In the genomic region with DNA sequence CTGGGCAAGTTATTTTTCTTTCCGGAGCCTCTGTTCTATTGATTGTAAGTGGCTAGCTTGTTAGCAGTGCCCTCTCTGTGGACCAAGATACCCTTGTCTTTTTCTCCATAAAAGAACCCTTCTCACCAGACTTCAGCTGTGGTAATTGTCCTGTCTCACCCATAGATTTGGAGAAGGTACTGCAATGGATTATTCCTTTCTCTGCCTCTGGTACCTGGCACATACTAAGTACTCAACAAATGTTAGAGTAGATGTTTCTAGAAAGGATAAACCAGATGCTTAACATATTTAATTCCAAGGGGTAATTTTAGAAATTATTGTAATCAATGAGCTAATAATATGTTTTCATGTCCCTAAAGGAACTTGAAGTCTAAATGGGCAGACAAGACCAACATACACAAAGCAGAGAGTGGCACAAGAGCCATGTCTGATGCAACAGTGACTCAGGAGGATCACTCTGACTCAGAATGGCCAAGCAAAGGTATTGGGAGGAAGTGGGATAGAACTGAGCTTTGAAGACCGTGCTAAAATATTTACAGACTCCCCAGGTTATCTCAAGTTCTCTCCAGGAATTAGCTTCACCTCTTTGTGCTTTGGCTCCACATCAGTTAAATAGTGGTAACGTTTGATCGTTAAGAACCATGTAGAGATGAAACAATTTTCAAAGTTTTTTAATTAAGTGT, we compare ENCODE assay signal across 9 cellular contexts.
DNase-seq lines count a peak whose midpoint lies in the region; ATAC-seq and TF ChIP-seq lines count a peak whose summit lies in the region.
"Had no signal": no experiment of that assay in that cellular context is flagged by ENCODE, and none has a peak within 500 bp of the region (broad histone marks: within the 10 kb centered on the region; RNA-seq: fewer than 3 reads in every experiment).

No MANE protein-coding gene starts in this region.

- no peak overlapping the region for H3K27ac Mint-ChIP-seq in GM23338

- DNase-seq in GM23338 (ENCODE audit: low spot score) (no peak), HT1080 (ENCODE audit: low read depth) (peak; percentile 94), fibroblast of peridontal ligament (ENCODE audit: extremely low read depth) (peak; percentile 55), DMS153 (lab: John Stamatoyannopoulos, UW) (no peak), cerebellar nuclear complex (lab: John Stamatoyannopoulos, UW) (no peak), GM19238 (ENCODE audit: insufficient read length, low spot score) (no peak), NCI-H446 (lab: John Stamatoyannopoulos, UW) (no peak)

- no peak overlapping the region for H3K4me2 ChIP-seq in GM23338

- no peaks in the 10 kb centered on the region for H3K9me3 Mint-ChIP-seq in GM23338

- no peak overlapping the region for H3K27ac ChIP-seq in GM23338 (ENCODE audit: low read depth)
- H3K27ac ChIP-seq: HL-60 had no signal

- peak; percentile 76 for ATAC-seq in GM18498 (IDR thresholded peaks at IDR 0.05; ENCODE audit: unreplicated experiment)
- no peak for ATAC-seq in GM23338

- no peaks in the 10 kb centered on the region for H3K79me2 ChIP-seq in GM23338 (replicated peaks; ENCODE audit: insufficient read depth)

- H3K9me2 ChIP-seq in GM23338 (ENCODE audit: insufficient read depth) = peaks cover 8% of the 10 kb centered on the region; the same call in 1 of the 2 replicates

- H4K20me1 ChIP-seq in GM23338 (replicated peaks; ENCODE audit: insufficient read depth) = no peaks in the 10 kb centered on the region

- no peaks in the 10 kb centered on the region for H3K27me3 Mint-ChIP-seq in GM23338 (ENCODE audit: insufficient read depth, low read depth, poor library complexity)

- no peaks in the 10 kb centered on the region for H3F3A ChIP-seq in GM23338 (replicated peaks; ENCODE audit: low read depth)

- H2AFZ ChIP-seq in GM23338 = peak overlapping the region; percentile 92

- H3K27me3 ChIP-seq in GM23338 (ENCODE audit: insufficient read depth) = no peaks in the 10 kb centered on the region

- no peaks in the 10 kb centered on the region for H3K36me3 Mint-ChIP-seq in GM23338 (ENCODE audit: low read depth)

- no peaks in the 10 kb centered on the region for H3K4me1 ChIP-seq in GM23338 (ENCODE audit: insufficient read depth)

- TF ChIP-seq CTCF in GM23338 (conservative IDR thresholded peaks at IDR 0.05; ENCODE audit: low read depth in 2 of 2) = no peak

- no peak overlapping the region for H3K4me3 ChIP-seq in GM23338

- no peaks in the 10 kb centered on the region for H3K36me3 ChIP-seq in GM23338 (ENCODE audit: insufficient read depth)

- no peak overlapping the region for H3K4me3 Mint-ChIP-seq in GM23338

- peaks cover 4% of the 10 kb centered on the region for H3K4me1 Mint-ChIP-seq in GM23338

TF ChIP-seq in GM23338, 12 proteins besides CTCF, POLR2A, EP300 and RAD21 (continues in another document):
- TF ChIP-seq EZH2phosphoT487 (IDR thresholded peaks at IDR 0.05; ENCODE audit: unreplicated experiment) (no peak), ZNF114 (CRISPR knock-in tag; IDR thresholded peaks at IDR 0.05) (no peak), NANOG (IDR thresholded peaks at IDR 0.05; ENCODE audit: borderline replicate concordance) (no peak), ZNF331 (CRISPR knock-in tag; IDR thresholded peaks at IDR 0.05; ENCODE audit: low read depth) (no peak), EZH2 (IDR thresholded peaks at IDR 0.05; ENCODE audit: low read depth, unreplicated experiment) (no peak), POLR2AphosphoS5 (IDR thresholded peaks at IDR 0.05; ENCODE audit: low read depth) (no peak), CREB1 (CRISPR knock-in tag; IDR thresholded peaks at IDR 0.05; ENCODE audit: low read depth) (no peak), JUNB (IDR thresholded peaks at IDR 0.05; ENCODE audit: unreplicated experiment) (no peak), STAT1 (IDR thresholded peaks at IDR 0.05; ENCODE audit: unreplicated experiment) (no peak)
- TF ChIP-seq, protein P1, sequence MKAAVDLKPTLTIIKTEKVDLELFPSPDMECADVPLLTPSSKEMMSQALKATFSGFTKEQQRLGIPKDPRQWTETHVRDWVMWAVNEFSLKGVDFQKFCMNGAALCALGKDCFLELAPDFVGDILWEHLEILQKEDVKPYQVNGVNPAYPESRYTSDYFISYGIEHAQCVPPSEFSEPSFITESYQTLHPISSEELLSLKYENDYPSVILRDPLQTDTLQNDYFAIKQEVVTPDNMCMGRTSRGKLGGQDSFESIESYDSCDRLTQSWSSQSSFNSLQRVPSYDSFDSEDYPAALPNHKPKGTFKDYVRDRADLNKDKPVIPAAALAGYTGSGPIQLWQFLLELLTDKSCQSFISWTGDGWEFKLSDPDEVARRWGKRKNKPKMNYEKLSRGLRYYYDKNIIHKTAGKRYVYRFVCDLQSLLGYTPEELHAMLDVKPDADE (IDR thresholded peaks at IDR 0.05) = no peak
- TF ChIP-seq, protein P2, sequence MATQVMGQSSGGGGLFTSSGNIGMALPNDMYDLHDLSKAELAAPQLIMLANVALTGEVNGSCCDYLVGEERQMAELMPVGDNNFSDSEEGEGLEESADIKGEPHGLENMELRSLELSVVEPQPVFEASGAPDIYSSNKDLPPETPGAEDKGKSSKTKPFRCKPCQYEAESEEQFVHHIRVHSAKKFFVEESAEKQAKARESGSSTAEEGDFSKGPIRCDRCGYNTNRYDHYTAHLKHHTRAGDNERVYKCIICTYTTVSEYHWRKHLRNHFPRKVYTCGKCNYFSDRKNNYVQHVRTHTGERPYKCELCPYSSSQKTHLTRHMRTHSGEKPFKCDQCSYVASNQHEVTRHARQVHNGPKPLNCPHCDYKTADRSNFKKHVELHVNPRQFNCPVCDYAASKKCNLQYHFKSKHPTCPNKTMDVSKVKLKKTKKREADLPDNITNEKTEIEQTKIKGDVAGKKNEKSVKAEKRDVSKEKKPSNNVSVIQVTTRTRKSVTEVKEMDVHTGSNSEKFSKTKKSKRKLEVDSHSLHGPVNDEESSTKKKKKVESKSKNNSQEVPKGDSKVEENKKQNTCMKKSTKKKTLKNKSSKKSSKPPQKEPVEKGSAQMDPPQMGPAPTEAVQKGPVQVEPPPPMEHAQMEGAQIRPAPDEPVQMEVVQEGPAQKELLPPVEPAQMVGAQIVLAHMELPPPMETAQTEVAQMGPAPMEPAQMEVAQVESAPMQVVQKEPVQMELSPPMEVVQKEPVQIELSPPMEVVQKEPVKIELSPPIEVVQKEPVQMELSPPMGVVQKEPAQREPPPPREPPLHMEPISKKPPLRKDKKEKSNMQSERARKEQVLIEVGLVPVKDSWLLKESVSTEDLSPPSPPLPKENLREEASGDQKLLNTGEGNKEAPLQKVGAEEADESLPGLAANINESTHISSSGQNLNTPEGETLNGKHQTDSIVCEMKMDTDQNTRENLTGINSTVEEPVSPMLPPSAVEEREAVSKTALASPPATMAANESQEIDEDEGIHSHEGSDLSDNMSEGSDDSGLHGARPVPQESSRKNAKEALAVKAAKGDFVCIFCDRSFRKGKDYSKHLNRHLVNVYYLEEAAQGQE (IDR thresholded peaks at IDR 0.05; ENCODE audit: unreplicated experiment) = no peak

Comparison
In these comparisons a context has a peak if more than half of its experiments do, and no peak if none do; other contexts are left out.
1. DNase-seq: peak in HT1080 (single experiment) and fibroblast of peridontal ligament (single experiment); none in GM23338 (single experiment), DMS153 (single experiment), cerebellar nuclear complex (0 of 2), GM19238 (single experiment) and NCI-H446 (0 of 2).